8 cellular contexts compared by ENCODE assay signal in genomic region chr6:156988276-156989158, GRCh38.
DNase-seq lines count a peak whose midpoint lies in the region; ATAC-seq and TF ChIP-seq lines count a peak whose summit lies in the region.

No MANE protein-coding gene starts in this region.

- H3K4me1 Mint-ChIP-seq in memory B cell = peaks cover 48% of the 10 kb centered on the region

- ATAC-seq in GM18907 (IDR thresholded peaks at IDR 0.05; ENCODE audit: unreplicated experiment) (peak; percentile 80), HG03060 (IDR thresholded peaks at IDR 0.05; ENCODE audit: low read depth, unreplicated experiment) (peak; percentile 65), memory B cell (ENCODE audit: low read depth) (peak; percentile 84), psoas muscle (no peak)

- no peaks in the 10 kb centered on the region for H3K9me3 ChIP-seq in BE2C
- no peaks in the 10 kb centered on the region for H3K9me3 ChIP-seq in psoas muscle

- no peaks in the 10 kb centered on the region for H3K27me3 ChIP-seq in BE2C
- H3K27me3 ChIP-seq in psoas muscle (ENCODE audit: insufficient read depth in 3 of 3, low read length in 2 of 3) = no peaks in the 10 kb centered on the region

- no peaks in the 10 kb centered on the region for H3K27me3 Mint-ChIP-seq in memory B cell

- H3K36me3 ChIP-seq in BE2C (no peaks in the 10 kb centered on the region), psoas muscle (ENCODE audit: insufficient read depth in 1 of 2, low read depth in 1 of 2) (no peaks in the 10 kb centered on the region)

- 62 to 67% (median 65%) methylated on average over 6 of the region's 6 CpGs for WGBS in psoas muscle, 3 donors

- intact Hi-C loops in psoas muscle (cut with DNase I) = no loop called here

- H3K4me1 ChIP-seq in BE2C = peaks cover 14% of the 10 kb centered on the region
- H3K4me1 ChIP-seq in psoas muscle = peaks cover 48% of the 10 kb centered on the region

- peak; percentile 77 for DNase-seq in BE2C
- DNase-seq in RPMI8226 = peak; percentile 88
- DNase-seq in memory B cell (ENCODE audit: low spot score in 2 of 2) = peak; percentile 23 to 31
- no peak for DNase-seq in psoas muscle
- no peak for DNase-seq in GM10266 (ENCODE audit: extremely low spot score)
- DNase-seq in kidney glomerular epithelial cell (lab: John Stamatoyannopoulos, UW) = no peak

- peak overlapping the region; percentile 69 for H3K4me3 Mint-ChIP-seq in memory B cell

- H3K27ac ChIP-seq in psoas muscle = no peak overlapping the region

- H3K27ac Mint-ChIP-seq in memory B cell = peak overlapping the region; percentile 9

- H3K36me3 Mint-ChIP-seq in memory B cell = no peaks in the 10 kb centered on the region

- H3K4me3 ChIP-seq in BE2C (ENCODE audit: low read depth, low read length) (peak overlapping the region; percentile 17; the same call in 1 of the 2 replicates), psoas muscle (no peak overlapping the region)

- H3K9me3 Mint-ChIP-seq in memory B cell = no peaks in the 10 kb centered on the region

- no peak for TF ChIP-seq CTCF in BE2C (IDR thresholded peaks at IDR 0.05; ENCODE audit: low read depth, low read length)
- no peak for TF ChIP-seq CTCF in psoas muscle (IDR thresholded peaks at IDR 0.05)
- TF ChIP-seq CTCF in GM10266 (IDR thresholded peaks at IDR 0.05; ENCODE audit: control insufficient read depth, insufficient read depth, low read depth, missing control alignments) = no peak

Comparison
In these comparisons a context has a peak if more than half of its experiments do, and no peak if none do; other contexts are left out.
1. DNase-seq: peak in BE2C (single experiment), RPMI8226 (single experiment) and memory B cell (2 of 2); none in psoas muscle (0 of 2), GM10266 (single experiment) and kidney glomerular epithelial cell (single experiment).
2. ATAC-seq: peak in GM18907 (single experiment), HG03060 (single experiment) and memory B cell (single experiment); none in psoas muscle (0 of 4).